In the genomic region with DNA sequence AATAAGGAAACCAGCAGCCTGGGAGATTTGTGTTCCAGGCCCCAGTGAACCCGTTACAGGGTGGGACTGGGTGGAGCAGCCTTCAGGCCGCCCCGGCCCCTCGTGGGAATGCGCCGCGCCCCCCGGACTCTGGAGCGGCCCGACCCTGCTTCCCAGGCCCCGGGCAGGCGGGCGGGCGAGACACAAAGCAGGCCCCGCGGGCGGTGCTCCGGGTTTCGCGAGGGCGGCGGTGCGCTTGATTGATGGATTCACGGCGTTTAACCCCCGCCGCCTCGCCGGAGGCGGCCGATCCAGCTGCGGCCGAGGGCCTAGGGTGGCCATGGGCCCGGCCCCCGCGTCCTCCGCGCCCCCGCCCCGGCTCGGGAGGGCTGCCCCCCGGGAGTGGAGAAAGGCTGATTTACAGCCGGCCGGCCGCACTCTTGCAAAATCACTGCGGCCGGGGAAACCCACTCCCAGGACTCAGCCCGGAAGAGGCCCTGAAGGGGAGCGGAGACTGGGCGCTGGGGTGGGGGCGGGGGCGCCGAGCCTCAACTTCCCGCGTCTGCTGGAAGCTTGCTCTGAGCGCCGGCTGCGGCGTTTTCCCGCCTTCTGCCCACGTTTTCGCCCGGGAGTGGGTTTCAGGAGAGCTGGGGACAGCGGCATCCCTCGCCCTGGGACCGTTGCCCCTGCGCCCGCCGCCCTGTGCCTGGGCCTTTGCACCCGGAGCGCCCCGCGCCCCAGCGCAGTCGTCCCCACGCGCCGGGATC, we compare ENCODE assay signal across 8 cellular contexts.
A peak's percentile ranks its signal among the peaks of the same experiment; 100 is the strongest.
DNase-seq lines count a peak whose midpoint lies in the region; ATAC-seq and TF ChIP-seq lines count a peak whose summit lies in the region.

No MANE protein-coding gene starts in this region.

- H3K4me1 ChIP-seq in right atrium auricular region, result peaks cover 0 to 51% of the 10 kb centered on the region in 2 donors
- peaks cover 32 to 50% (median 35%) of the 10 kb centered on the region in 3 donors for H3K4me1 ChIP-seq in skeletal muscle tissue (ENCODE audit: control insufficient read depth in 3 of 3, insufficient read depth in 3 of 3, low read length in 3 of 3)

- ATAC-seq in stimulated activated memory B cell treated with anti-CD40 and anti-IgM and Interleukin-4, amounts not matched to agents 10 μg/mL and 1 μg/mL and 100 μg/mL, for 72 hours, result no peak
- ATAC-seq in HG02642 (IDR thresholded peaks at IDR 0.05; ENCODE audit: poor library complexity, unreplicated experiment) (no peak), HG02610 (IDR thresholded peaks at IDR 0.05; ENCODE audit: unreplicated experiment) (no peak)

- no peaks in the 10 kb centered on the region for H3K36me3 Mint-ChIP-seq in stimulated activated memory B cell treated with anti-CD40 and anti-IgM and Interleukin-4, amounts not matched to agents 10 μg/mL and 1 μg/mL and 100 μg/mL, for 72 hours

- peak overlapping the region in 1 of 2 donors; percentile 33 for H3K4me3 ChIP-seq in right atrium auricular region
- H3K4me3 ChIP-seq in skeletal muscle tissue (ENCODE audit: low read length in 3 of 3), result peak overlapping the region in 1 of 3 donors; percentile 32

- peaks cover 8% of the 10 kb centered on the region for H3K4me1 Mint-ChIP-seq in stimulated activated memory B cell treated with anti-CD40 and anti-IgM and Interleukin-4, amounts not matched to agents 10 μg/mL and 1 μg/mL and 100 μg/mL, for 72 hours

- H3K9ac ChIP-seq in skeletal muscle tissue (ENCODE audit: low read depth in 1 of 3, low read length in 3 of 3), result peak overlapping the region in 2 of 3 donors; percentile 45 to 52

- peaks cover 47% of the 10 kb centered on the region for H3K27me3 Mint-ChIP-seq in stimulated activated memory B cell treated with anti-CD40 and anti-IgM and Interleukin-4, amounts not matched to agents 10 μg/mL and 1 μg/mL and 100 μg/mL, for 72 hours

- peak overlapping the region; percentile 93; the same call in 1 of the 2 replicates for H3K27ac ChIP-seq in VCaP
- H3K27ac ChIP-seq in right atrium auricular region, result peak overlapping the region; percentile 18 to 49
- H3K27ac ChIP-seq in skeletal muscle tissue (ENCODE audit: low read depth, low read length), result peak overlapping the region; percentile 10

- H3K9me3 Mint-ChIP-seq in stimulated activated memory B cell treated with anti-CD40 and anti-IgM and Interleukin-4, amounts not matched to agents 10 μg/mL and 1 μg/mL and 100 μg/mL, for 72 hours, result no peaks in the 10 kb centered on the region

- H3K27me3 ChIP-seq in right atrium auricular region, result peaks cover 15 to 48% of the 10 kb centered on the region in 2 donors
- peaks cover 0 to 4% (median 2%) of the 10 kb centered on the region in 3 donors for H3K27me3 ChIP-seq in skeletal muscle tissue (ENCODE audit: control insufficient read depth in 3 of 3, insufficient read depth in 3 of 3, low read length in 3 of 3)

- H3K9me3 ChIP-seq in right atrium auricular region (no peaks in the 10 kb centered on the region), skeletal muscle tissue (ENCODE audit: control insufficient read depth in 3 of 3, low read length in 3 of 3) (no peaks in the 10 kb centered on the region)

- H3K27ac Mint-ChIP-seq in stimulated activated memory B cell treated with anti-CD40 and anti-IgM and Interleukin-4, amounts not matched to agents 10 μg/mL and 1 μg/mL and 100 μg/mL, for 72 hours, result no peak overlapping the region

- TF ChIP-seq CTCF in GM20000 (IDR thresholded peaks at IDR 0.05; ENCODE audit: extremely low read depth, missing control alignments) (no peak), VCaP (conservative IDR thresholded peaks at IDR 0.05) (no peak), right atrium auricular region (IDR thresholded peaks at IDR 0.05) (no peak)

- H3K36me3 ChIP-seq in right atrium auricular region (no peaks in the 10 kb centered on the region), skeletal muscle tissue (ENCODE audit: control insufficient read depth in 3 of 3, insufficient read depth in 3 of 3, low read length in 3 of 3) (no peaks in the 10 kb centered on the region)

- H3K4me3 Mint-ChIP-seq in stimulated activated memory B cell treated with anti-CD40 and anti-IgM and Interleukin-4, amounts not matched to agents 10 μg/mL and 1 μg/mL and 100 μg/mL, for 72 hours, result no peak overlapping the region

- peak; percentile 42 for DNase-seq in GM20000 (ENCODE audit: low spot score)
- DNase-seq in right atrium auricular region (ENCODE audit: low spot score), result no peak
- no peak for DNase-seq in 8988T

Comparison
In these comparisons a context has a peak if more than half of its experiments do, and no peak if none do; other contexts are left out.
1. H3K27ac ChIP-seq: peak in every context shown above with its lines; median percentile 93 in VCaP; 34 in right atrium auricular region; 10 in skeletal muscle tissue.